Comparison of ENCODE assay signal across 9 cellular contexts in the genomic region with DNA sequence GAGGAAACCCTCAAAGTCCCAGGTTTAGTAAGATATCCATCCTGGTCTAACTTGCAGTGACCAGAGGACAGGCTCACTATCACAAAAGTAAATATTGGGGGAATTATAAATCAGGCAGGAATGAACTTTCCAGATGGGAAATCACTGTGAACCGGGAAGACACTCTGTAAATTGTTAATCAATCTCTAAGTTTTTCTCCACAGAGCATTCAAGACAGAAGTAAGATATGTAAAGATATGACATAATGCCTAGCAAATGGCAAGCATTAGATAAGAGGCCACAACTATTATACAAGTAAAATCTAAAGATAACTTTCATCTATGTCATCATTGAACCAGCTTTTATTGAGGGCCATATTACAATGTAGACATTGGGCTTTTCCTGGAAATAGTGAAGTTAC. TPM values are rescaled to one million over a fixed set of nuclear protein-coding genes. Genes with fewer than 3 reads are reported as not detected.
"Had no signal": no experiment of that assay in that cellular context is flagged by ENCODE, and none has a peak within 500 bp of the region (broad histone marks: within the 10 kb centered on the region; RNA-seq: fewer than 3 reads in every experiment).

No MANE protein-coding gene starts in this region.

- H3K27ac ChIP-seq: HL-60 had no signal

- ATAC-seq: HepG2, K562 had no signal

- H3K36me3 Mint-ChIP-seq: IgD-negative memory B cell had no signal

- H3K27me3 Mint-ChIP-seq: IgD-negative memory B cell had no signal

- FAIRE-seq: HepG2, HTR-8/SVneo, K562 had no signal

- H3K4me3 ChIP-seq: K562 had no signal

- H3K4me1 Mint-ChIP-seq: IgD-negative memory B cell had no signal

- H3K4me3 Mint-ChIP-seq: IgD-negative memory B cell had no signal

- H3K27ac Mint-ChIP-seq: IgD-negative memory B cell had no signal

- DNase-seq: IMR-90, KBM-7 had no signal

RNA-seq across cellular contexts. Expression of gene LRRC4C, which starts 35.3 kb away (rescaled TPM):
- total RNA-seq: HepG2, HT-29, HT1080, K562 had no signal
